Comparison of ENCODE assay signal across 9 cellular contexts in genomic region chr17:39069114-39069756, GRCh38.
DNase-seq lines count a peak whose midpoint lies in the region; TF ChIP-seq lines count a peak whose summit lies in the region.
"Had no signal": no experiment of that assay in that cellular context is flagged by ENCODE, and none has a peak within 500 bp of the region (broad histone marks: within the 10 kb centered on the region; RNA-seq: fewer than 3 reads in every experiment).

No MANE protein-coding gene starts in this region.

- H3K4me1 ChIP-seq in Peyer's patch: no peaks in the 10 kb centered on the region
- peaks cover 20% of the 10 kb centered on the region for H3K4me1 ChIP-seq in vagina
- H3K4me1 ChIP-seq: BLaER1 had no signal

- TF ChIP-seq CTCF in HL-60 (IDR thresholded peaks at IDR 0.05; ENCODE audit: insufficient read depth, low read length): peak; percentile 75
- TF ChIP-seq CTCF in Peyer's patch (IDR thresholded peaks at IDR 0.05): peak; percentile 30 to 69 (median 58)
- peak in 1 of 3 experiments; percentile 48 for TF ChIP-seq CTCF in vagina (IDR thresholded peaks at IDR 0.05)

- DNase-seq in DMS53 (lab: John Stamatoyannopoulos, UW) (peak; percentile 62), DMS53 treated with DMSO at 0.1 percent for 48 hours (lab: John Stamatoyannopoulos, UW; ENCODE audit: unreplicated experiment) (no peak), HL-60 (ENCODE audit: low read depth in 1 of 2, low spot score in 1 of 2) (peak in 1 of 2 experiments; percentile 45), Peyer's patch (no peak), dedifferentiated amniotic fluid mesenchymal stem cell (ENCODE audit: extremely low spot score) (peak; percentile 58), lung microvascular endothelial cell (ENCODE audit: low read depth in 2 of 2) (peak; percentile 47 to 70), ureter (ENCODE audit: low spot score) (no peak), vagina (ENCODE audit: extremely low spot score in 2 of 2) (no peak)

- TF ChIP-seq POLR2A in Peyer's patch (IDR thresholded peaks at IDR 0.05): no peak
- TF ChIP-seq POLR2A in vagina (IDR thresholded peaks at IDR 0.05): no peak

- no peaks in the 10 kb centered on the region for H3K36me3 ChIP-seq in Peyer's patch
- no peaks in the 10 kb centered on the region for H3K36me3 ChIP-seq in vagina
- H3K36me3 ChIP-seq: BLaER1 had no signal

- no peak overlapping the region for H3K27ac ChIP-seq in HL-60 (replicated peaks)
- no peak overlapping the region for H3K27ac ChIP-seq in Peyer's patch
- H3K27ac ChIP-seq in vagina: no peak overlapping the region
- H3K27ac ChIP-seq: BLaER1 had no signal

- intact Hi-C loops in vagina (cut with DNase I): no loop called here

- H3K27me3 ChIP-seq in HL-60 (ENCODE audit: insufficient read depth, poor library complexity, severe bottlenecking): no peaks in the 10 kb centered on the region
- H3K27me3 ChIP-seq in Peyer's patch: no peaks in the 10 kb centered on the region
- no peaks in the 10 kb centered on the region for H3K27me3 ChIP-seq in vagina
- H3K27me3 ChIP-seq: BLaER1 had no signal

- no peak overlapping the region for H3K4me3 ChIP-seq in HL-60 (replicated peaks; ENCODE audit: insufficient read depth, low read length)
- H3K4me3 ChIP-seq in Peyer's patch: no peak overlapping the region
- H3K4me3 ChIP-seq in vagina: no peak overlapping the region
- H3K4me3 ChIP-seq: BLaER1 had no signal

- H3K9me3 ChIP-seq in Peyer's patch (no peaks in the 10 kb centered on the region), vagina (no peaks in the 10 kb centered on the region)
- H3K9me3 ChIP-seq: BLaER1 had no signal

Comparison
In these comparisons a context has a peak if more than half of its experiments do, and no peak if none do; other contexts are left out.
1. DNase-seq: peak in DMS53 (single experiment), dedifferentiated amniotic fluid mesenchymal stem cell (single experiment) and lung microvascular endothelial cell (2 of 2); none in DMS53 treated with DMSO at 0.1 percent for 48 hours (single experiment), Peyer's patch (0 of 3), ureter (single experiment) and vagina (0 of 2).